34 cellular contexts compared by ENCODE assay signal in genomic region chr7:134280508-134280907, GRCh38.
"Had no signal": no experiment of that assay in that cellular context is flagged by ENCODE, and none has a peak within 500 bp of the region (broad histone marks: within the 10 kb centered on the region; RNA-seq: fewer than 3 reads in every experiment).

No MANE protein-coding gene starts in this region.

- H3K36me3 ChIP-seq: MG63 had no signal

- H3K9me3 ChIP-seq: MG63 had no signal

- H3K4me3 ChIP-seq: MG63 had no signal

- H3K27me3 ChIP-seq: MG63 had no signal

- DNase-seq: Karpas-422, Kasumi-1, MG63, MM.1S, MV-4-11, NCI-H1048, NCI-H1092, NCI-H1092 treated with DMSO at 0.1 percent for 48 hours, NCI-H1105, NCI-H1105 treated with DMSO at 0.1 percent for 48 hours, NCI-H1417, NCI-H1417 treated with DMSO at 0.1 percent for 48 hours, NCI-H1436, NCI-H1436 treated with DMSO at 0.1 percent for 48 hours, NCI-H146, NCI-H1694, NCI-H1694 treated with DMSO at 0.1 percent for 48 hours, NCI-H187, NCI-H187 treated with DMSO at 0.1 percent for 48 hours, NCI-H1930, NCI-H2029, NCI-H2029 treated with DMSO at 0.1 percent for 48 hours, NCI-H2081, NCI-H2081 treated with DMSO at 0.1 percent for 48 hours, NCI-H2107, NCI-H2171, NCI-H2171 treated with DMSO at 0.1 percent for 48 hours, NCI-H2227 treated with DMSO at 0.1 percent for 48 hours, NCI-H226, NCI-H345, NCI-H446, NCI-H446 treated with DMSO at 0.1 percent for 48 hours, NCI-H510A had no signal

- H3K4me2 ChIP-seq: KMS-11 had no signal

- H3K27ac ChIP-seq: KMS-11 had no signal

- H3K9ac ChIP-seq: KMS-11 had no signal
